10 cellular contexts compared by ENCODE assay signal in the genomic region with DNA sequence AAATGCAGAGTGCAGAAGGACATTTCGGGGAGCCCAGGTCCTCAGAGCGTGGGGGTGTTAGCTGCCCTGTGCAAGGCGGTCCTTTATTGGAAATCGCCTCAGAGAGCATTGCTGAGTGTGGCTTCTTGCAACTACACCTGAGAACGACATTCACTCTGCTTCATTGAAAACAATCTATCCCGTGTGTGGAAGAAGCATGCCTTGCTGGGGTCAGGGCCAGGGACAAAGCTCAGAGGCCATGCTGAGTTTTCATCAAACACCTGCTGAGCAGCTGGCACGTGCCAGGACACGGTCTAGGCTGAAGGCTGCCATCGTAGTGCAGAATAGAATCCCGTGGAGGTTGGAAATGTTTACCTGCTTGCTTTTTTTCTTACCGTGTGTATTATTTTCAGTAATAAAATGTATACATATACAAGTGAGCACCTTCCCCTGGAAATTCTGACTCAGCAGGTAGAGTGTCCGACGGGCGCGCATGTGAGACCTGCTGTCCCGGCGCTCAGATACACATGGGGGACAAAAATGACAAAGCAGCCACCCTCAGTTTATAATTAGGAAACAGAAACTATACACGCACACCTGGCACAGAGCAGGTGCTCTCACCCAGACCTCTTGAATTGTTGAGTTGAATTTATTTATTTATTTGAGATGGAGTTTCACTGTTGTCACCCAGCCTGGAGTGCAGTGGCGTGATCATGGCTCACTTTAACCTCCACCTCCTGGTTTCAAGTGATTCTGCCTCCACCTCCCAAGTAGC.
DNase-seq lines count a peak whose midpoint lies in the region; ATAC-seq lines count a peak whose summit lies in the region.
"Had no signal": no experiment of that assay in that cellular context is flagged by ENCODE, and none has a peak within 500 bp of the region (broad histone marks: within the 10 kb centered on the region; RNA-seq: fewer than 3 reads in every experiment).

No MANE protein-coding gene starts in this region.

- DNase-seq in COR-L47 (lab: John Stamatoyannopoulos, UW) (peak; percentile 30), NCI-H510A treated with DMSO at 0.1 percent for 48 hours (lab: John Stamatoyannopoulos, UW) (peak; percentile 64), NCI-H526 treated with DMSO at 0.1 percent for 48 hours (lab: John Stamatoyannopoulos, UW) (no peak), NCI-H128 (lab: John Stamatoyannopoulos, UW; ENCODE audit: unreplicated experiment) (no peak), NCI-H82 treated with DMSO at 0.1 percent for 48 hours (lab: John Stamatoyannopoulos, UW; ENCODE audit: unreplicated experiment) (no peak), posterior vena cava (ENCODE audit: low spot score) (no peak)
- DNase-seq: IMR-90, T1000 had no signal

- ATAC-seq in GM19351 (IDR thresholded peaks at IDR 0.05; ENCODE audit: unreplicated experiment): peak; percentile 36
- ATAC-seq in HG03066 (IDR thresholded peaks at IDR 0.05; ENCODE audit: low read depth, unreplicated experiment): peak; percentile 33

- intact Hi-C loops in posterior vena cava (cut with DNase I): no loop called here

Comparison
In these comparisons a context has a peak if more than half of its experiments do, and no peak if none do; other contexts are left out.
1. DNase-seq: peak in COR-L47 (single experiment) and NCI-H510A treated with DMSO at 0.1 percent for 48 hours (single experiment); none in NCI-H526 treated with DMSO at 0.1 percent for 48 hours (single experiment), NCI-H128 (single experiment), NCI-H82 treated with DMSO at 0.1 percent for 48 hours (single experiment) and posterior vena cava (single experiment).